ENCODE assay signal across 13 cellular contexts in the genomic region with DNA sequence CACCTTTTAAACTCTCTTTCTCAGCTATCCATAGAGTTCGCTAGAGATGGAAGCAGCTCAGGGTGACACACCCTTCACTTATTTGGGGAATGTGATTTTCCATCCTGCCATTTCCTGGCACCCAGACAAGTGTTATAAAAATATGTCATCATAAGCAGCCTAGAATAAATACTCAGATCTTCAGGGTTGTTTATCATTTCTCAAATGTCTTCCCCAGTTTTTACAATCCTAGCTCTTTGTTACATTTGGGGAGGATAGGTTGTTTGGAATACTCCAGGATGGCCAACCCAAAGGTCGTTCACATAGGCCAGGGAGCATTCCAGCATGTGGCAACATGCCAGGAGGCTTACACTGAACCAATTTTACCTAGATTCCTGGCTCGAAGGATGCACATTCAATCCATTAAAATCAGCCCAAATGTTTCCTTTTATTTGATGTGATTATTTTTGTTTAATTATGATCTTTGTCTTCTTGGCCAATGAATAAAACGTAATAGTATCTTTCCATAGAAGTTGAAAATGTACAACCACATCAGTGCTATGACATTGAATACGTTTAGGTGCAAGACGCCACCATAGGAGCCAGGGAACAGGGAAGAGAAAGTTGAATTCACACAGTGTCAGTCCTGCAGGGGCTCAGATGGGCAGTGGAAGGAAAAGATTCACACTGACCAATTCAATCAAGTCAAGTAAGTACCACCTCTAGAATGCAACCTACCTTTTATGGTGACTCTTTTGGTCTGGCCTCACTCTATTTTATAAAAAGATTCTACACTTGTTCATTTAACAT.
A peak's percentile ranks its signal among the peaks of the same experiment; 100 is the strongest.
DNase-seq lines count a peak whose midpoint lies in the region; ATAC-seq and TF ChIP-seq lines count a peak whose summit lies in the region.
"Had no signal": no experiment of that assay in that cellular context is flagged by ENCODE, and none has a peak within 500 bp of the region (broad histone marks: within the 10 kb centered on the region; RNA-seq: fewer than 3 reads in every experiment).

No MANE protein-coding gene starts in this region.

- peak; percentile 64 to 67 for ATAC-seq in right cardiac atrium
- ATAC-seq: naive thymus-derived CD4-positive, alpha-beta T cell had no signal

- no peaks in the 10 kb centered on the region for H3K36me3 ChIP-seq in adrenal gland (replicated peaks in 1 of 2)
- H3K36me3 ChIP-seq in BE2C = no peaks in the 10 kb centered on the region
- H3K36me3 ChIP-seq: cardiac muscle cell, WERI-Rb-1 had no signal

- no peak overlapping the region for H3K27ac ChIP-seq in adrenal gland
- H3K27ac ChIP-seq in right cardiac atrium (ENCODE audit: low read length) = no peak overlapping the region
- H3K27ac ChIP-seq in dorsolateral prefrontal cortex = peak overlapping the region in 1 of 59 donors; percentile 30
- H3K27ac ChIP-seq: cardiac muscle cell, WERI-Rb-1 had no signal

- H3K27me3 ChIP-seq in adrenal gland = no peaks in the 10 kb centered on the region
- H3K27me3 ChIP-seq in right cardiac atrium (ENCODE audit: control insufficient read depth, insufficient read depth) = no peaks in the 10 kb centered on the region
- H3K27me3 ChIP-seq in dorsolateral prefrontal cortex = no peaks in the 10 kb centered on the region
- H3K27me3 ChIP-seq in BE2C = peaks cover 12% of the 10 kb centered on the region
- H3K27me3 ChIP-seq: cardiac muscle cell had no signal

- H3K9me3 ChIP-seq in adrenal gland (replicated peaks in 1 of 3) (no peaks in the 10 kb centered on the region), right cardiac atrium (ENCODE audit: control insufficient read depth, low read length) (no peaks in the 10 kb centered on the region), BE2C (no peaks in the 10 kb centered on the region)

- 61 to 66% (median 64%) methylated on average over 6 of the region's 6 CpGs for WGBS in adrenal gland, 4 donors
- WGBS in right cardiac atrium = 71% methylated on average over 6 of the region's 6 CpGs

- DNase-seq in DMS53 (lab: John Stamatoyannopoulos, UW) (peak; percentile 0), DMS53 treated with DMSO at 0.1 percent for 48 hours (lab: John Stamatoyannopoulos, UW; ENCODE audit: unreplicated experiment) (no peak), adrenal gland (peak in 6 of 7 donors; percentile 40 to 66 (median 50)), right cardiac atrium (no peak), stromal cell of bone marrow (ENCODE audit: low read depth) (peak; percentile 87), dorsolateral prefrontal cortex (no peak), BE2C (no peak)
- DNase-seq in activated CD4-positive, alpha-beta T cell treated with anti-CD3 and anti-CD28 coated beads for 48 hours = no peak
- DNase-seq: 8988T; naive thymus-derived CD4-positive, alpha-beta T cell; NCI-H2081; WERI-Rb-1 had no signal

- intact Hi-C loops in adrenal gland (cut with DNase I) (no loop called here), right cardiac atrium (cut with DNase I) (no loop called here), dorsolateral prefrontal cortex (cut with DNase I) (no loop called here)

- no peak for TF ChIP-seq POLR2A in adrenal gland (IDR thresholded peaks at IDR 0.05)

- TF ChIP-seq CTCF in adrenal gland (IDR thresholded peaks at IDR 0.05) (no peak), dorsolateral prefrontal cortex (IDR thresholded peaks at IDR 0.05 in 54 of 56, conservative IDR thresholded peaks at IDR 0.05 in 2 of 56; ENCODE audit: low read depth in 1 of 56, partially characterized antibody in 56 of 56) (no peak), BE2C (IDR thresholded peaks at IDR 0.05; ENCODE audit: low read depth, low read length) (no peak)

- H3K4me3 ChIP-seq in adrenal gland (no peak overlapping the region), right cardiac atrium (ENCODE audit: low read length) (no peak overlapping the region), dorsolateral prefrontal cortex (no peak overlapping the region), BE2C (ENCODE audit: low read depth, low read length) (no peak overlapping the region)
- H3K4me3 ChIP-seq: cardiac muscle cell had no signal

- peaks cover 0 to 4% of the 10 kb centered on the region in 2 donors for H3K4me1 ChIP-seq in adrenal gland (replicated peaks in 1 of 2)
- peaks cover 7% of the 10 kb centered on the region for H3K4me1 ChIP-seq in right cardiac atrium (ENCODE audit: control insufficient read depth, insufficient read depth, low read length)
- no peaks in the 10 kb centered on the region for H3K4me1 ChIP-seq in BE2C

Comparison
In these comparisons a context has a peak if more than half of its experiments do, and no peak if none do; other contexts are left out.
1. DNase-seq: peak in DMS53 (single experiment), adrenal gland (6 of 7) and stromal cell of bone marrow (single experiment); none in DMS53 treated with DMSO at 0.1 percent for 48 hours (single experiment), right cardiac atrium (0 of 3), activated CD4-positive, alpha-beta T cell treated with anti-CD3 and anti-CD28 coated beads for 48 hours (single experiment), dorsolateral prefrontal cortex (0 of 10) and BE2C (single experiment).